ENCODE assay signal across 22 cellular contexts in genomic region chr2:103785432-103785831, GRCh38.
"Had no signal": no experiment of that assay in that cellular context is flagged by ENCODE, and none has a peak within 500 bp of the region (broad histone marks: within the 10 kb centered on the region; RNA-seq: fewer than 3 reads in every experiment).

No MANE protein-coding gene starts in this region.

- H3K36me3 ChIP-seq: left ventricle myocardium inferior, ovary, right atrium auricular region, right lobe of liver, suprapubic skin, thoracic aorta, tibial artery, upper lobe of right lung had no signal

- H3K4me2 ChIP-seq: smooth muscle cell had no signal

- ATAC-seq: mucosa of descending colon; naive thymus-derived CD4-positive, alpha-beta T cell; natural killer cell treated with Interleukin-12 subunit alpha and Interleukin-12 subunit beta and Interleukin-15 and Interleukin-18, amount 100 ng/mL, for 72 hours; right lobe of liver; stimulated activated naive B cell treated with anti-CD40 and anti-IgM and Interleukin-4, amounts not matched to agents 10 μg/mL and 1 μg/mL and 100 μg/mL, for 72 hours; upper lobe of right lung had no signal

- H3K27ac ChIP-seq: left ventricle myocardium inferior, ovary, right atrium auricular region, right lobe of liver, suprapubic skin, thoracic aorta, tibial artery, upper lobe of right lung had no signal

- H3K4me3 ChIP-seq: left ventricle myocardium inferior, lung, mucosa of descending colon, ovary, right atrium auricular region, right lobe of liver, smooth muscle cell, suprapubic skin, thoracic aorta, tibial artery, upper lobe of right lung had no signal

- H3K9me3 ChIP-seq: left ventricle myocardium inferior, mucosa of descending colon, ovary, right atrium auricular region, right lobe of liver, suprapubic skin, thoracic aorta, tibial artery, upper lobe of right lung had no signal

- H3K4me1 ChIP-seq: left ventricle myocardium inferior, right atrium auricular region, suprapubic skin, upper lobe of right lung had no signal

- DNase-seq: hippocampal formation; islet precursor cell; left ventricle myocardium inferior; midbrain; mucosa of descending colon; naive thymus-derived CD4-positive, alpha-beta T cell; ovary; right lobe of liver; stimulated activated CD4-positive, alpha-beta T cell treated with anti-CD3 and anti-CD28 coated beads, Interleukin-12 subunit alpha, Interleukin-12 subunit beta, amount 100 ng/mL, for 4 hours; stimulated activated CD4-positive, alpha-beta T cell treated with anti-CD3 and anti-CD28 coated beads, Interleukin-15, amount 100 ng/mL, for 24 hours; stimulated activated CD4-positive, alpha-beta T cell treated with anti-CD3 and anti-CD28 coated beads, Interleukin-2, amount 100 ng/mL, for 24 hours; stimulated activated CD4-positive, alpha-beta T cell treated with anti-CD3 and anti-CD28 coated beads, Interleukin-4, amount 100 ng/mL, for 1 hour; stimulated activated naive B cell treated with anti-CD40 and anti-IgM and Interleukin-4, amounts not matched to agents 10 μg/mL and 1 μg/mL and 100 μg/mL, for 72 hours; tibial artery; trophoblast cell; upper lobe of right lung had no signal

- H3K27me3 ChIP-seq: ovary, right atrium auricular region, right lobe of liver, suprapubic skin, tibial artery, upper lobe of right lung had no signal
